9 cellular contexts compared by ENCODE assay signal in the genomic region with DNA sequence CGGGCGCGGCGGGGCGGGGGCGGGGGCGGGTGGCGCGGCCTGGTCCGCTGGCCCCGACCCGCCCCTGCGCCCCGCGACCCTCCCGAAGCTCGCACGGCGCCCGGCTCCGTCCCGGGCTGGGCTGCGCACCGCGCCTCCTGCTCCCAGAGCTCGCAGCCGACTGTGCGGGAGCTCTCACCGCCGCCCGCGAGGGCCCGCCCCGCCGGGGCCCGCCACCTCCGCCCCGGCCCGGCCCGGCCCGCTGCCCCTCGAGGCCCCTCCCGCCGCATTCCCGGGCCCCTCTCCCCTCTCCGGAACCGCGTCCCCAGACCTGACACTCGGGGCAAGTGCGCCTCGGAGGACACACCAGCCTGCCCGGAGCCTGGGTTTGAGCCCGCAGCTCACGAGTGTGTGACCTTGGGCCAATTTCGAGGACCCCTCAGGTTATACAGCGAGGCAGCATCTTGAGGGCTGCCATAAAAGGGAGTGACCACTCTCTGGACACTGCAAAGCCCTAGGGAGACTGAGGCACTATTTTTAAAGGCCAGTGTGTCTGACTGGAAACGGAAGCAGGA. TPM values are rescaled to one million over a fixed set of nuclear protein-coding genes. Genes with fewer than 3 reads are reported as not detected.
DNase-seq lines count a peak whose midpoint lies in the region; ATAC-seq, FAIRE-seq and TF ChIP-seq lines count a peak whose summit lies in the region.
"Had no signal": no experiment of that assay in that cellular context is flagged by ENCODE, and none has a peak within 500 bp of the region (broad histone marks: within the 10 kb centered on the region; RNA-seq: fewer than 3 reads in every experiment).

No MANE protein-coding gene starts in this region.

- H2AFZ ChIP-seq in PC-3 (ENCODE audit: low read length) = no peak overlapping the region

- no TSS peak for BruUV-seq in PC-3 (replicated peaks; lab: Mats Ljungman, UMichigan)

- H3K79me2 ChIP-seq in PC-3 (ENCODE audit: low read length) = no peaks in the 10 kb centered on the region

- H3K4me1 ChIP-seq in iPS-20b (ENCODE audit: insufficient read depth, low read length) (no peaks in the 10 kb centered on the region), subcutaneous abdominal adipose tissue (ENCODE audit: control insufficient read depth in 5 of 5, insufficient read depth in 5 of 5, low read length in 5 of 5) (peaks cover 0 to 25% (median 23%) of the 10 kb centered on the region in 5 donors), PC-3 (ENCODE audit: insufficient read depth, low read length) (no peaks in the 10 kb centered on the region)

- H3K27ac ChIP-seq in iPS-20b (ENCODE audit: low read length) (no peak overlapping the region), subcutaneous abdominal adipose tissue (ENCODE audit: low read depth, low read length) (no peak overlapping the region), PC-3 (ENCODE audit: low read length) (no peak overlapping the region)

- H3K9ac ChIP-seq in iPS-20b (ENCODE audit: low read depth, low read length) (no peak overlapping the region), subcutaneous abdominal adipose tissue (ENCODE audit: low read length in 5 of 5) (peak overlapping the region in 3 of 5 donors; percentile 6 to 47 (median 21)), PC-3 (ENCODE audit: low read length) (no peak overlapping the region)

- no peaks in the 10 kb centered on the region for H3K9me2 ChIP-seq in PC-3 (replicated peaks; ENCODE audit: low read length)

- no peaks in the 10 kb centered on the region for H3K9me3 Mint-ChIP-seq in activated naive CD4-positive, alpha-beta T cell treated with anti-CD3 and anti-CD28 coated beads for 36 hours
- H3K9me3 Mint-ChIP-seq in activated naive CD4-positive, alpha-beta T cell treated with anti-CD3 and anti-CD28 coated beads, Interleukin-2, amount 10 ng/mL, durations not matched to agents 7 days and 5 days = no peaks in the 10 kb centered on the region
- no peaks in the 10 kb centered on the region for H3K9me3 Mint-ChIP-seq in activated naive CD8-positive, alpha-beta T cell (ENCODE audit: low read depth)

- peaks cover 4% of the 10 kb centered on the region; the same call in 1 of the 2 replicates for H3K36me3 ChIP-seq in iPS-20b (ENCODE audit: insufficient read depth, low read depth, low read length)
- no peaks in the 10 kb centered on the region for H3K36me3 ChIP-seq in subcutaneous abdominal adipose tissue (ENCODE audit: control insufficient read depth in 5 of 5, insufficient read depth in 5 of 5, low read length in 5 of 5)
- H3K36me3 ChIP-seq in PC-3 (ENCODE audit: low read depth, low read length) = no peaks in the 10 kb centered on the region
- H3K36me3 ChIP-seq: gastroesophageal sphincter had no signal

- intact Hi-C loops in activated naive CD4-positive, alpha-beta T cell treated with anti-CD3 and anti-CD28 coated beads for 36 hours (cut with micrococcal nuclease) = loop anchor here (1.0 kb wide), 1 partner anchor 117 kb away; no protein-coding TSS in a partner anchor
- intact Hi-C loops in PC-3 (cut with micrococcal nuclease) = no loop called here

- no peak overlapping the region for H3K4me3 Mint-ChIP-seq in activated naive CD4-positive, alpha-beta T cell treated with anti-CD3 and anti-CD28 coated beads for 36 hours
- no peak overlapping the region for H3K4me3 Mint-ChIP-seq in activated naive CD4-positive, alpha-beta T cell treated with anti-CD3 and anti-CD28 coated beads, Interleukin-2, amount 10 ng/mL, durations not matched to agents 7 days and 5 days
- peak overlapping the region; percentile 65 for H3K4me3 Mint-ChIP-seq in activated naive CD8-positive, alpha-beta T cell

- H3K27me3 ChIP-seq in iPS-20b (ENCODE audit: insufficient read depth, low read length) (peaks cover 58% of the 10 kb centered on the region), subcutaneous abdominal adipose tissue (ENCODE audit: control insufficient read depth in 5 of 5, insufficient read depth in 4 of 5, low read length in 5 of 5) (peaks cover 24 to 42% (median 33%) of the 10 kb centered on the region in 5 donors), PC-3 (ENCODE audit: low read length) (peaks cover 52% of the 10 kb centered on the region)

- peaks cover 40% of the 10 kb centered on the region for H3K27me3 Mint-ChIP-seq in activated naive CD4-positive, alpha-beta T cell treated with anti-CD3 and anti-CD28 coated beads for 36 hours (ENCODE audit: low read depth)
- peaks cover 76% of the 10 kb centered on the region for H3K27me3 Mint-ChIP-seq in activated naive CD4-positive, alpha-beta T cell treated with anti-CD3 and anti-CD28 coated beads, Interleukin-2, amount 10 ng/mL, durations not matched to agents 7 days and 5 days
- H3K27me3 Mint-ChIP-seq in activated naive CD8-positive, alpha-beta T cell = peaks cover 14% of the 10 kb centered on the region

- H3K4me1 Mint-ChIP-seq in activated naive CD4-positive, alpha-beta T cell treated with anti-CD3 and anti-CD28 coated beads for 36 hours (ENCODE audit: low read depth) = peaks cover 15% of the 10 kb centered on the region
- peaks cover 21% of the 10 kb centered on the region for H3K4me1 Mint-ChIP-seq in activated naive CD4-positive, alpha-beta T cell treated with anti-CD3 and anti-CD28 coated beads, Interleukin-2, amount 10 ng/mL, durations not matched to agents 7 days and 5 days
- peaks cover 12% of the 10 kb centered on the region for H3K4me1 Mint-ChIP-seq in activated naive CD8-positive, alpha-beta T cell (ENCODE audit: low read depth)

- FAIRE-seq in HTR-8/SVneo (lab: Jason Lieb, UNC) = no peak

- no peak for ATAC-seq in PC-3

- H3K9me3 ChIP-seq in iPS-20b (ENCODE audit: insufficient read depth, low read depth, low read length) (no peaks in the 10 kb centered on the region), subcutaneous abdominal adipose tissue (ENCODE audit: control insufficient read depth in 5 of 5, low read length in 5 of 5) (no peaks in the 10 kb centered on the region), PC-3 (ENCODE audit: low read length) (no peaks in the 10 kb centered on the region)
- H3K9me3 ChIP-seq: gastroesophageal sphincter had no signal

- no peaks in the 10 kb centered on the region for H4K20me1 ChIP-seq in PC-3 (ENCODE audit: low read length)

- no peaks in the 10 kb centered on the region for H3F3A ChIP-seq in PC-3 (ENCODE audit: low read length, unreplicated experiment)

- no peak for DNase-seq in activated naive CD4-positive, alpha-beta T cell treated with anti-CD3 and anti-CD28 coated beads for 36 hours
- DNase-seq in activated naive CD4-positive, alpha-beta T cell treated with anti-CD3 and anti-CD28 coated beads, Interleukin-2, amount 10 ng/mL, durations not matched to agents 7 days and 5 days = no peak
- DNase-seq in COR-L47 (lab: John Stamatoyannopoulos, UW) (no peak), PC-3 (no peak), HTR-8/SVneo (ENCODE audit: insufficient read length, low spot score) (no peak)

- peaks cover 7% of the 10 kb centered on the region for H3K36me3 Mint-ChIP-seq in activated naive CD4-positive, alpha-beta T cell treated with anti-CD3 and anti-CD28 coated beads for 36 hours (ENCODE audit: low read depth)
- H3K36me3 Mint-ChIP-seq in activated naive CD4-positive, alpha-beta T cell treated with anti-CD3 and anti-CD28 coated beads, Interleukin-2, amount 10 ng/mL, durations not matched to agents 7 days and 5 days = peaks cover 19% of the 10 kb centered on the region
- H3K36me3 Mint-ChIP-seq in activated naive CD8-positive, alpha-beta T cell = peaks cover 5% of the 10 kb centered on the region

- no peak overlapping the region for H3K4me2 ChIP-seq in PC-3 (ENCODE audit: low read length)

- TF ChIP-seq CTCF in PC-3 (conservative IDR thresholded peaks at IDR 0.05; ENCODE audit: low read depth, low read length) = no peak

- H3K27ac Mint-ChIP-seq in activated naive CD4-positive, alpha-beta T cell treated with anti-CD3 and anti-CD28 coated beads for 36 hours = peak overlapping the region; percentile 24
- H3K27ac Mint-ChIP-seq in activated naive CD4-positive, alpha-beta T cell treated with anti-CD3 and anti-CD28 coated beads, Interleukin-2, amount 10 ng/mL, durations not matched to agents 7 days and 5 days = no peak overlapping the region
- H3K27ac Mint-ChIP-seq in activated naive CD8-positive, alpha-beta T cell = no peak overlapping the region

- H3K4me3 ChIP-seq in iPS-20b (ENCODE audit: low read length) = peak overlapping the region; percentile 44
- peak overlapping the region in 3 of 5 donors; percentile 8 to 41 (median 39) for H3K4me3 ChIP-seq in subcutaneous abdominal adipose tissue (ENCODE audit: low read depth in 1 of 5, low read length in 5 of 5)
- no peak overlapping the region for H3K4me3 ChIP-seq in PC-3 (ENCODE audit: low read length)

- CTCF ChIA-PET in activated naive CD4-positive, alpha-beta T cell treated with anti-CD3 and anti-CD28 coated beads for 36 hours (lab: Charles Lee) = interaction anchor here (0.6 to 10.0 kb wide), 19 partner anchors 9 to 797 kb away, joined by 3 to 165 read pairs (median 4); a partner anchor contains a TSS
- CTCF ChIA-PET in activated naive CD4-positive, alpha-beta T cell treated with anti-CD3 and anti-CD28 coated beads, Interleukin-2, amount 10 ng/mL, durations not matched to agents 7 days and 5 days (lab: Charles Lee) = interaction anchor here (0.7 to 13.6 kb wide), 23 partner anchors 8 to 227 kb away, joined by 3 to 184 read pairs (median 5); a partner anchor contains a TSS
- CTCF ChIA-PET in PC-3 (lab: Charles Lee) = interaction anchor here (1.1 to 1.5 kb wide), 2 partner anchors 12 to 19 kb away, joined by 9 to 17 read pairs; a partner anchor contains a TSS

- POLR2A ChIA-PET in PC-3 (lab: Charles Lee; ENCODE audit: unreplicated experiment) = no interaction called here

RNA-seq across cellular contexts. Expression of a gene that starts 1.9 kb away (rescaled TPM):
- total RNA-seq in activated naive CD4-positive, alpha-beta T cell treated with anti-CD3 and anti-CD28 coated beads for 36 hours = under 1 TPM in 1 of 2 experiments, not detected in 1; 0.07 TPM
- total RNA-seq in PC-3 (2014; rRNA removed) = 0.04 TPM in 1 of 2 replicates, not detected in the other

RNA-seq across cellular contexts. Expression of a gene that starts 11.2 kb away (rescaled TPM):
- total RNA-seq in activated naive CD4-positive, alpha-beta T cell treated with anti-CD3 and anti-CD28 coated beads for 36 hours = 10 to 100 TPM; 61.8 to 67.6 TPM
- 28.1 and 44.5 TPM in 2 replicates for total RNA-seq in PC-3 (2014; rRNA removed)

RNA-seq across cellular contexts. Expression of a gene that starts 31.8 kb away (rescaled TPM):
- total RNA-seq in activated naive CD4-positive, alpha-beta T cell treated with anti-CD3 and anti-CD28 coated beads for 36 hours = not detected
- total RNA-seq in PC-3 (2014; rRNA removed) = not detected in 2 replicates

Comparison
In these comparisons a context has a peak if more than half of its experiments do, and no peak if none do; other contexts are left out.
1. H3K9ac ChIP-seq: peak in subcutaneous abdominal adipose tissue (3 of 5); none in iPS-20b (single experiment) and PC-3 (single experiment).